Comparison of ENCODE assay signal across 12 cellular contexts in the genomic region with DNA sequence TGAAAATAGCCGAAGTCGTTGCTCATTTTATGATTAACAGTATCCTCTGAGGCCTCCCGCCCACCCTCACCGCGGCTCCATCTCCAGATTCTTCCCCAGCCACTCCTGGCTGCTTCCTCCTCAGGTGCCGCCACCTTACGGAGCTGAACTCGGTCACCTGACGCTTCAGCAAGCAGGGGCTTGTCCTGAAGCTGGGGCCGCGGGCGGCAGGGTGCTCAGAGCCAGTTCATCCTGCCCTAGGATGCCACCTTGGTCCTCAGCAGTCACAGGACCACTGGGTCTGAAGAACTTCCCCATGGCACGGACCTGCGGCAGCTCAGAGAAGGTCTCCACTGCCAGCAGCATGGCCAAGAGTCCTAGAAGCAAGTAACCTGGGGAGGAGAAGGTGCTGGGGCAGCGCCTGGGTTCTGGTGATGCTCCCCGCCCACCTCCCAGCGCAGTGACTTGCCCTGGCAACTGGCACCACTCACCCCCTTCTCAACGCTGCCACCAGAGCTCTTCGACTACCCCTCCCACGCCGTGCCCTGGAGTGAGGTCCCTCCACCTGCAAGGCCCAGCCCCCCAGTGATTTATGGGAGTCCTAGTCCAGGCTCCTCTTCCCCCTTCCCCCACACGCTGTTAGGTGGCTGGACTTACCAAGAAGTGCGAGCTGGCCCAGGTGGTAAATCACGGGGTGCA. TPM values are rescaled to one million over a fixed set of nuclear protein-coding genes. Genes with fewer than 3 reads are reported as not detected.
DNase-seq lines count a peak whose midpoint lies in the region; ATAC-seq, FAIRE-seq and TF ChIP-seq lines count a peak whose summit lies in the region.
"Had no signal": no experiment of that assay in that cellular context is flagged by ENCODE, and none has a peak within 500 bp of the region (broad histone marks: within the 10 kb centered on the region; RNA-seq: fewer than 3 reads in every experiment).

No MANE protein-coding gene starts in this region.

- 75% methylated on average over 24 of the region's 24 CpGs for WGBS in urinary bladder

- FAIRE-seq in endothelial cell of umbilical vein (lab: Jason Lieb, UNC), result no peak
- FAIRE-seq: H54 had no signal

- peak overlapping the region; percentile 9 for H3K4me3 Mint-ChIP-seq in neural crest cell
- H3K4me3 Mint-ChIP-seq: IgD-negative memory B cell had no signal

- no peaks in the 10 kb centered on the region for H3K79me2 ChIP-seq in endothelial cell of umbilical vein (ENCODE audit: control insufficient read depth, insufficient read depth, low read length)

- H3K27me3 Mint-ChIP-seq in neural crest cell (ENCODE audit: low read depth), result peaks cover 26% of the 10 kb centered on the region
- H3K27me3 Mint-ChIP-seq: IgD-negative memory B cell had no signal

- H3K27ac ChIP-seq in endothelial cell of umbilical vein (ENCODE audit: insufficient read depth, low read depth, low read length) (no peak overlapping the region), urinary bladder (ENCODE audit: low read depth) (peak overlapping the region; percentile 54)

- intact Hi-C loops in Right ventricle myocardium inferior (cut with DNase I), result no loop called here
- intact Hi-C loops in Right ventricle myocardium superior (cut with DNase I), result no loop called here
- intact Hi-C loops in endothelial cell of umbilical vein (cut with micrococcal nuclease), result loop anchor here (1.0 to 5.0 kb wide), 3 partner anchors 14 to 226 kb away; no protein-coding TSS in a partner anchor

- H3K4me1 Mint-ChIP-seq in neural crest cell, result peaks cover 22% of the 10 kb centered on the region

- dilution Hi-C loops in endothelial cell of umbilical vein (cut with MboI; ENCODE audit: extremely low pct_ligation_motif_present, low sequenced_read_pairs), result no loop called here

- no peak for ATAC-seq in Right ventricle myocardium inferior
- ATAC-seq in Right ventricle myocardium superior (ENCODE audit: poor library complexity), result no peak
- no peak for ATAC-seq in GM18517 (IDR thresholded peaks at IDR 0.05; ENCODE audit: unreplicated experiment)

- no peak overlapping the region for H3K27ac Mint-ChIP-seq in neural crest cell (ENCODE audit: unreplicated experiment)
- H3K27ac Mint-ChIP-seq: IgD-negative memory B cell had no signal

- DNase-seq in Right ventricle myocardium inferior (ENCODE audit: missing footprints), result peak; percentile 52
- DNase-seq in Right ventricle myocardium superior, result no peak
- DNase-seq in endothelial cell of umbilical vein (ENCODE audit: low read depth, low spot score), result no peak
- DNase-seq in neural crest cell (ENCODE audit: low read depth, low spot score), result no peak
- no peak for DNase-seq in BE2C
- no peak for DNase-seq in NCI-H146 treated with DMSO at 0.1 percent for 48 hours (lab: John Stamatoyannopoulos, UW; ENCODE audit: unreplicated experiment)
- DNase-seq: NCI-H187 had no signal

- H3K4me3 ChIP-seq in endothelial cell of umbilical vein (replicated peaks in 1 of 3; ENCODE audit: insufficient read depth in 1 of 3, low read depth in 1 of 3, low read length in 3 of 3) (no peak overlapping the region), urinary bladder (ENCODE audit: low read depth, low read length) (no peak overlapping the region), BE2C (ENCODE audit: low read depth, low read length) (no peak overlapping the region)
- H3K4me3 ChIP-seq: mucosa of descending colon had no signal

- peaks cover 4 to 6% of the 10 kb centered on the region in 2 experiments for H3K36me3 ChIP-seq in endothelial cell of umbilical vein (ENCODE audit: control insufficient read depth in 2 of 2, extremely low read depth in 1 of 2, insufficient read depth in 2 of 2, low read length in 2 of 2)
- peaks cover 3% of the 10 kb centered on the region for H3K36me3 ChIP-seq in urinary bladder (ENCODE audit: insufficient read depth)
- H3K36me3 ChIP-seq in BE2C, result no peaks in the 10 kb centered on the region

- H3K9me3 ChIP-seq in endothelial cell of umbilical vein (replicated peaks; ENCODE audit: control insufficient read depth, insufficient read depth, low read length), result no peaks in the 10 kb centered on the region
- H3K9me3 ChIP-seq in BE2C, result no peaks in the 10 kb centered on the region
- H3K9me3 ChIP-seq: mucosa of descending colon had no signal

- CTCF ChIA-PET in endothelial cell of umbilical vein (lab: Charles Lee), result interaction anchor here (0.9 to 12.2 kb wide), 15 partner anchors 8 to 226 kb away, joined by 3 to 206 read pairs (median 9); partner anchors contain the start of genes EHBP1L1, FAM89B, MAP3K11 and PCNX3

- no peaks in the 10 kb centered on the region for H4K20me1 ChIP-seq in endothelial cell of umbilical vein (replicated peaks; ENCODE audit: control insufficient read depth, extremely low read depth, insufficient read depth, low read length)

- H3K9me1 ChIP-seq in endothelial cell of umbilical vein (replicated peaks; ENCODE audit: control insufficient read depth, extremely low read depth, insufficient read depth, low read length), result no peaks in the 10 kb centered on the region

- TF ChIP-seq CTCF in endothelial cell of umbilical vein (IDR thresholded peaks at IDR 0.05; ENCODE audit: extremely low read depth in 1 of 2, insufficient read depth in 1 of 2, low read depth in 1 of 2, low read length in 2 of 2), result no peak
- no peak for TF ChIP-seq CTCF in neural crest cell (conservative IDR thresholded peaks at IDR 0.05)
- TF ChIP-seq CTCF in BE2C (IDR thresholded peaks at IDR 0.05; ENCODE audit: low read depth, low read length), result no peak

- TF ChIP-seq POLR2A in endothelial cell of umbilical vein (IDR thresholded peaks at IDR 0.05; ENCODE audit: low read depth, low read length), result peak; percentile 5

- no peaks in the 10 kb centered on the region for H3K36me3 Mint-ChIP-seq in neural crest cell (ENCODE audit: low read depth)
- H3K36me3 Mint-ChIP-seq: IgD-negative memory B cell had no signal

- no peak overlapping the region for H3K9ac ChIP-seq in endothelial cell of umbilical vein (replicated peaks; ENCODE audit: extremely low read depth, insufficient read depth, low read length)

- no peak overlapping the region for H3K4me2 ChIP-seq in endothelial cell of umbilical vein (ENCODE audit: insufficient read depth, low read length)

- POLR2A ChIA-PET in endothelial cell of umbilical vein (lab: Charles Lee), result interaction anchor here (0.5 to 1.3 kb wide), 2 partner anchors 16 to 225 kb away, joined by 3 read pairs; no protein-coding TSS in a partner anchor

- H2AFZ ChIP-seq in endothelial cell of umbilical vein (ENCODE audit: low read depth, low read length), result no peak overlapping the region

- no TSS peak for BruUV-seq in endothelial cell of umbilical vein (replicated peaks; lab: Mats Ljungman, UMichigan)

- no peaks in the 10 kb centered on the region for H3K27me3 ChIP-seq in endothelial cell of umbilical vein (ENCODE audit: control insufficient read depth in 2 of 2, insufficient read depth in 2 of 2, low read length in 2 of 2)
- no peaks in the 10 kb centered on the region for H3K27me3 ChIP-seq in BE2C

- H3K4me1 ChIP-seq in endothelial cell of umbilical vein (ENCODE audit: control insufficient read depth, extremely low read depth, insufficient read depth, low read length) (peaks cover 7% of the 10 kb centered on the region), urinary bladder (ENCODE audit: insufficient read depth) (peaks cover 1% of the 10 kb centered on the region), BE2C (no peaks in the 10 kb centered on the region)

- H3K9me3 Mint-ChIP-seq in neural crest cell, result no peaks in the 10 kb centered on the region
- H3K9me3 Mint-ChIP-seq: IgD-negative memory B cell had no signal

RNA-seq across cellular contexts. Expression of gene KCNK7, which starts 2.6 kb away (rescaled TPM):
- total RNA-seq in Right ventricle myocardium inferior (0.43 TPM), Right ventricle myocardium superior (0.81 TPM), endothelial cell of umbilical vein (0.60 and 1.3 TPM in 2 replicates), neural crest cell (1.0 and 1.1 TPM in 2 replicates), urinary bladder (0.63 TPM)
- polyA plus RNA-seq in endothelial cell of umbilical vein (0.17 and 0.19 TPM in 2 replicates), urinary bladder (1.2 TPM)
- polyA plus RNA-seq in endothelial cell of umbilical vein (2011; cell fraction: cytosol; rRNA removed), result 0.13 and 0.21 TPM in 2 replicates
- polyA plus RNA-seq in endothelial cell of umbilical vein (2011; cell fraction: nucleus; rRNA removed), result 0.66 and 0.87 TPM in 2 replicates
- 0.70 TPM in 1 of 2 replicates, not detected in the other for polyA plus RNA-seq in endothelial cell of umbilical vein (2012)
- 0.51 TPM in 1 of 2 replicates, not detected in the other for polyA minus RNA-seq in endothelial cell of umbilical vein
- polyA minus RNA-seq in endothelial cell of umbilical vein (2011; cell fraction: cytosol; rRNA and poly(A)+ RNA removed), result not detected
- 0.34 TPM in 1 of 2 replicates, not detected in the other for polyA minus RNA-seq in endothelial cell of umbilical vein (2011; cell fraction: nucleus; rRNA and poly(A)+ RNA removed)
- polyA plus RNA-seq in BE2C (2012; ENCODE audit: insufficient read depth, insufficient read length, low read depth), result 2.2 TPM
- polyA plus RNA-seq: IgD-negative memory B cell had no signal

RNA-seq across cellular contexts. Expression of gene EHBP1L1, which starts 17.1 kb away (rescaled TPM):
- total RNA-seq in Right ventricle myocardium inferior (61.0 TPM), Right ventricle myocardium superior (44.9 TPM), endothelial cell of umbilical vein (18.8 and 19.7 TPM in 2 replicates), neural crest cell (13.6 and 15.3 TPM in 2 replicates), urinary bladder (45.9 TPM)
- polyA plus RNA-seq in endothelial cell of umbilical vein (12.7 and 18.5 TPM in 2 replicates), urinary bladder (178 TPM)
- polyA plus RNA-seq in endothelial cell of umbilical vein (2011; cell fraction: cytosol; rRNA removed), result 7.1 and 11.1 TPM in 2 replicates
- 29.6 and 32.5 TPM in 2 replicates for polyA plus RNA-seq in endothelial cell of umbilical vein (2011; cell fraction: nucleus; rRNA removed)
- polyA plus RNA-seq in endothelial cell of umbilical vein (2012), result 14.2 and 20.1 TPM in 2 replicates
- polyA minus RNA-seq in endothelial cell of umbilical vein, result 8.6 and 12.0 TPM in 2 replicates
- 64.3 TPM for polyA minus RNA-seq in endothelial cell of umbilical vein (2011; cell fraction: cytosol; rRNA and poly(A)+ RNA removed)
- 7.8 and 11.2 TPM in 2 replicates for polyA minus RNA-seq in endothelial cell of umbilical vein (2011; cell fraction: nucleus; rRNA and poly(A)+ RNA removed)
- 3.9 TPM for polyA plus RNA-seq in BE2C (2012; ENCODE audit: insufficient read depth, insufficient read length, low read depth)

RNA-seq across cellular contexts. Expression of gene FAM89B, which starts 20.6 kb away (rescaled TPM):
- total RNA-seq in Right ventricle myocardium inferior, result 45.1 TPM
- 36.1 TPM for total RNA-seq in Right ventricle myocardium superior
- total RNA-seq in endothelial cell of umbilical vein, result 63.1 and 63.8 TPM in 2 replicates
- polyA plus RNA-seq in endothelial cell of umbilical vein, result 153 and 193 TPM in 2 replicates
- polyA plus RNA-seq in endothelial cell of umbilical vein (2011; cell fraction: cytosol; rRNA removed), result 57.2 and 80.4 TPM in 2 replicates
- polyA plus RNA-seq in endothelial cell of umbilical vein (2011; cell fraction: nucleus; rRNA removed), result 31.0 and 31.4 TPM in 2 replicates
- 44.3 and 64.1 TPM in 2 replicates for polyA plus RNA-seq in endothelial cell of umbilical vein (2012)
- polyA minus RNA-seq in endothelial cell of umbilical vein, result 30.8 and 35.3 TPM in 2 replicates
- polyA minus RNA-seq in endothelial cell of umbilical vein (2011; cell fraction: cytosol; rRNA and poly(A)+ RNA removed), result 10.7 TPM
- polyA minus RNA-seq in endothelial cell of umbilical vein (2011; cell fraction: nucleus; rRNA and poly(A)+ RNA removed), result 15.6 and 20.3 TPM in 2 replicates
- 82.4 and 86.3 TPM in 2 replicates for total RNA-seq in neural crest cell
- 10.9 TPM for total RNA-seq in urinary bladder
- 82.7 TPM for polyA plus RNA-seq in urinary bladder
- 68.0 TPM for polyA plus RNA-seq in BE2C (2012; ENCODE audit: insufficient read depth, insufficient read length, low read depth)

RNA-seq across cellular contexts. Expression of gene MAP3K11, which starts 21.0 kb away (rescaled TPM):
- 40.0 TPM for total RNA-seq in Right ventricle myocardium inferior
- total RNA-seq in Right ventricle myocardium superior, result 38.5 TPM
- 160 and 182 TPM in 2 replicates for total RNA-seq in endothelial cell of umbilical vein
- 131 and 148 TPM in 2 replicates for polyA plus RNA-seq in endothelial cell of umbilical vein
- 74.8 and 100 TPM in 2 replicates for polyA plus RNA-seq in endothelial cell of umbilical vein (2011; cell fraction: cytosol; rRNA removed)
- 107 and 124 TPM in 2 replicates for polyA plus RNA-seq in endothelial cell of umbilical vein (2011; cell fraction: nucleus; rRNA removed)
- 98.7 and 129 TPM in 2 replicates for polyA plus RNA-seq in endothelial cell of umbilical vein (2012)
- polyA minus RNA-seq in endothelial cell of umbilical vein, result 74.5 and 110 TPM in 2 replicates
- polyA minus RNA-seq in endothelial cell of umbilical vein (2011; cell fraction: cytosol; rRNA and poly(A)+ RNA removed), result 32.2 TPM
- 44.6 and 76.6 TPM in 2 replicates for polyA minus RNA-seq in endothelial cell of umbilical vein (2011; cell fraction: nucleus; rRNA and poly(A)+ RNA removed)
- 88.3 and 94.0 TPM in 2 replicates for total RNA-seq in neural crest cell
- total RNA-seq in urinary bladder, result 20.6 TPM
- 39.7 TPM for polyA plus RNA-seq in urinary bladder
- 38.5 TPM for polyA plus RNA-seq in BE2C (2012; ENCODE audit: insufficient read depth, insufficient read length, low read depth)

RNA-seq across cellular contexts. Expression of gene PCNX3, which starts 22.6 kb away (rescaled TPM):
- total RNA-seq in Right ventricle myocardium inferior (12.4 TPM), Right ventricle myocardium superior (9.3 TPM), endothelial cell of umbilical vein (53.8 and 53.9 TPM in 2 replicates), neural crest cell (58.2 and 58.9 TPM in 2 replicates), urinary bladder (8.3 TPM)
- polyA plus RNA-seq in endothelial cell of umbilical vein (42.6 and 53.5 TPM in 2 replicates), urinary bladder (25.3 TPM)
- polyA plus RNA-seq in endothelial cell of umbilical vein (2011; cell fraction: cytosol; rRNA removed), result 23.3 and 28.8 TPM in 2 replicates
- 76.1 and 90.5 TPM in 2 replicates for polyA plus RNA-seq in endothelial cell of umbilical vein (2011; cell fraction: nucleus; rRNA removed)
- 28.4 and 32.6 TPM in 2 replicates for polyA plus RNA-seq in endothelial cell of umbilical vein (2012)
- 45.5 and 63.5 TPM in 2 replicates for polyA minus RNA-seq in endothelial cell of umbilical vein
- polyA minus RNA-seq in endothelial cell of umbilical vein (2011; cell fraction: cytosol; rRNA and poly(A)+ RNA removed), result 34.9 TPM
- 43.2 and 59.8 TPM in 2 replicates for polyA minus RNA-seq in endothelial cell of umbilical vein (2011; cell fraction: nucleus; rRNA and poly(A)+ RNA removed)
- 84.2 TPM for polyA plus RNA-seq in BE2C (2012; ENCODE audit: insufficient read depth, insufficient read length, low read depth)
